In the genomic region with DNA sequence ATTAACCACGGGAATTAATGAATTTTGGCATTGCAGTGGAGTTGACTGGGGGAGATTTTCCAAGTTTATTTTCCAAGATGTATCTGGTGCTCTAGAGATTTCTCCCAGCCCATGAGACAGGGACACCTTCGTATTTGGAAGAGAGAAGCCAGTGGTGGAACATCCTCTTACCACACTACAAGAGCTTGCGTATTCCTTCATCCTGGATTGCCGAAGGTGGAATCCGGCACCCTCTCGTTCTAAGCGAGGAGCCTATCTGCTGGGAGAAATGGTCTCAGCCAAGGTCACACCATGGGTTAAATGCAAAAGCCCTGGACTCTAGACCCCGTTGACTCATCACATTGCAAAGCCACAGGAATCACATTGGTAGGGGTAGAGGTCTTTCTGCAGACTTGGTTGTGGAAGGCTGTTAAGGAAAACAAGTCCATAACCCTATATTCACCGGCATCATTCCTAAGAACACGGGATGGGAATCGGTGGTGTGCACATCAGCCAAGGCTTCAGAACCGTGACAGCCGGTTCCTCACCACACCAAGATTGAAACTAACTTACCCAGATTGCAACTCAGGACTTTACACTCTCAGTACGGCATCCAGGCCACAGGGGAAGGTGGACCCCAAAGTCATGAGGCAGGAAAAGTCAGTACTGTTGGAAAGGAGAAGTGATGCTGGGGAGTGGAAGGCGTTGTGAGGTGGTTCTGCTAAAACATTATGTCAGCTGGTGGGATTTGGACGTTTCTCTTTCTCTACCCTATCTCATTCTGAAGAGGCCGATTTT, we compare ENCODE assay signal across 1 cellular context.
TF ChIP-seq lines count a peak whose summit lies in the region.

No MANE protein-coding gene starts in this region.

TF ChIP-seq in HepG2, 621 proteins besides CTCF, POLR2A, EP300 and RAD21 (continued from another document and continues in another):
- TF ChIP-seq, protein P1, sequence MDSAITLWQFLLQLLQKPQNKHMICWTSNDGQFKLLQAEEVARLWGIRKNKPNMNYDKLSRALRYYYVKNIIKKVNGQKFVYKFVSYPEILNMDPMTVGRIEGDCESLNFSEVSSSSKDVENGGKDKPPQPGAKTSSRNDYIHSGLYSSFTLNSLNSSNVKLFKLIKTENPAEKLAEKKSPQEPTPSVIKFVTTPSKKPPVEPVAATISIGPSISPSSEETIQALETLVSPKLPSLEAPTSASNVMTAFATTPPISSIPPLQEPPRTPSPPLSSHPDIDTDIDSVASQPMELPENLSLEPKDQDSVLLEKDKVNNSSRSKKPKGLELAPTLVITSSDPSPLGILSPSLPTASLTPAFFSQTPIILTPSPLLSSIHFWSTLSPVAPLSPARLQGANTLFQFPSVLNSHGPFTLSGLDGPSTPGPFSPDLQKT (CRISPR knock-in tag; IDR thresholded peaks at IDR 0.05; ENCODE audit: borderline replicate concordance) = no peak
- TF ChIP-seq ZNF552 (CRISPR knock-in tag; IDR thresholded peaks at IDR 0.05; ENCODE audit: borderline replicate concordance) (no peak), BHLHE40 (IDR thresholded peaks at IDR 0.05; ENCODE audit: low read length) (peak; percentile 31), SOX13 (IDR thresholded peaks at IDR 0.05) (peak; percentile 57), SOX13 (CRISPR knock-in tag; conservative IDR thresholded peaks at IDR 0.05 in 1 of 2, IDR thresholded peaks at IDR 0.05 in 1 of 2) (peak in 1 of 2 experiments; percentile 66; a peak in 2 of 4 replicates), SRF (IDR thresholded peaks at IDR 0.05; ENCODE audit: low read depth, low read length) (no peak), GFI1 (CRISPR knock-in tag; IDR thresholded peaks at IDR 0.05; ENCODE audit: borderline replicate concordance) (0 out of 2 replicates have a peak, but pooled peaks have one; percentile 49), PITX1 (CRISPR knock-in tag; IDR thresholded peaks at IDR 0.05) (peak; percentile 70; the same call in 1 of the 2 replicates), TARDBP (CRISPR knock-in tag; IDR thresholded peaks at IDR 0.05) (peak; percentile 79; the same call in 1 of the 2 replicates), ZNF138 (CRISPR knock-in tag; IDR thresholded peaks at IDR 0.05; ENCODE audit: low read depth) (no peak), ZNF350 (CRISPR knock-in tag; IDR thresholded peaks at IDR 0.05; ENCODE audit: borderline replicate concordance, low read depth) (peak; percentile 41; the same call in 1 of the 2 replicates), ZNF891 (CRISPR knock-in tag; IDR thresholded peaks at IDR 0.05) (no peak), CHD4 (IDR thresholded peaks at IDR 0.05; ENCODE audit: borderline replicate concordance, low read length) (0 out of 2 replicates have a peak, but pooled peaks have one; percentile 60), HIVEP1 (CRISPR knock-in tag; IDR thresholded peaks at IDR 0.05) (no peak), BORCS8-MEF2B (CRISPR knock-in tag; IDR thresholded peaks at IDR 0.05) (0 out of 2 replicates have a peak, but pooled peaks have one; percentile 22), MAZ (IDR thresholded peaks at IDR 0.05; ENCODE audit: borderline replicate concordance, low read depth, low read length) (no peak; the same call in 1 of the 2 replicates), MAZ (CRISPR knock-in tag; IDR thresholded peaks at IDR 0.05; ENCODE audit: low read depth) (peak; percentile 34; the same call in 1 of the 2 replicates), HDAC2 (CRISPR knock-in tag; IDR thresholded peaks at IDR 0.05) (no peak), ZNF816 (CRISPR knock-in tag; IDR thresholded peaks at IDR 0.05; ENCODE audit: borderline replicate concordance) (peak; percentile 66; the same call in 1 of the 2 replicates), ZNF224 (CRISPR knock-in tag; IDR thresholded peaks at IDR 0.05) (peak; percentile 86; the same call in 1 of the 2 replicates), EED (CRISPR knock-in tag; IDR thresholded peaks at IDR 0.05) (no peak), TBX2 (CRISPR knock-in tag; IDR thresholded peaks at IDR 0.05; ENCODE audit: borderline replicate concordance) (peak; percentile 70; the same call in 1 of the 2 replicates), MAFF (IDR thresholded peaks at IDR 0.05; ENCODE audit: low read depth, low read length) (peak; percentile 72), TOE1 (CRISPR knock-in tag; IDR thresholded peaks at IDR 0.05) (no peak), ELF4 (CRISPR knock-in tag; IDR thresholded peaks at IDR 0.05; ENCODE audit: borderline replicate concordance) (peak; percentile 23; the same call in 1 of the 2 replicates), ZFP36L1 (CRISPR knock-in tag; IDR thresholded peaks at IDR 0.05) (no peak), MYC (CRISPR knock-in tag; IDR thresholded peaks at IDR 0.05; ENCODE audit: borderline replicate concordance) (no peak), FOXP1 (IDR thresholded peaks at IDR 0.05) (no peak), FOXP1 (CRISPR knock-in tag; IDR thresholded peaks at IDR 0.05) (0 out of 2 replicates have a peak, but pooled peaks have one; percentile 17)
- TF ChIP-seq, protein P2, sequence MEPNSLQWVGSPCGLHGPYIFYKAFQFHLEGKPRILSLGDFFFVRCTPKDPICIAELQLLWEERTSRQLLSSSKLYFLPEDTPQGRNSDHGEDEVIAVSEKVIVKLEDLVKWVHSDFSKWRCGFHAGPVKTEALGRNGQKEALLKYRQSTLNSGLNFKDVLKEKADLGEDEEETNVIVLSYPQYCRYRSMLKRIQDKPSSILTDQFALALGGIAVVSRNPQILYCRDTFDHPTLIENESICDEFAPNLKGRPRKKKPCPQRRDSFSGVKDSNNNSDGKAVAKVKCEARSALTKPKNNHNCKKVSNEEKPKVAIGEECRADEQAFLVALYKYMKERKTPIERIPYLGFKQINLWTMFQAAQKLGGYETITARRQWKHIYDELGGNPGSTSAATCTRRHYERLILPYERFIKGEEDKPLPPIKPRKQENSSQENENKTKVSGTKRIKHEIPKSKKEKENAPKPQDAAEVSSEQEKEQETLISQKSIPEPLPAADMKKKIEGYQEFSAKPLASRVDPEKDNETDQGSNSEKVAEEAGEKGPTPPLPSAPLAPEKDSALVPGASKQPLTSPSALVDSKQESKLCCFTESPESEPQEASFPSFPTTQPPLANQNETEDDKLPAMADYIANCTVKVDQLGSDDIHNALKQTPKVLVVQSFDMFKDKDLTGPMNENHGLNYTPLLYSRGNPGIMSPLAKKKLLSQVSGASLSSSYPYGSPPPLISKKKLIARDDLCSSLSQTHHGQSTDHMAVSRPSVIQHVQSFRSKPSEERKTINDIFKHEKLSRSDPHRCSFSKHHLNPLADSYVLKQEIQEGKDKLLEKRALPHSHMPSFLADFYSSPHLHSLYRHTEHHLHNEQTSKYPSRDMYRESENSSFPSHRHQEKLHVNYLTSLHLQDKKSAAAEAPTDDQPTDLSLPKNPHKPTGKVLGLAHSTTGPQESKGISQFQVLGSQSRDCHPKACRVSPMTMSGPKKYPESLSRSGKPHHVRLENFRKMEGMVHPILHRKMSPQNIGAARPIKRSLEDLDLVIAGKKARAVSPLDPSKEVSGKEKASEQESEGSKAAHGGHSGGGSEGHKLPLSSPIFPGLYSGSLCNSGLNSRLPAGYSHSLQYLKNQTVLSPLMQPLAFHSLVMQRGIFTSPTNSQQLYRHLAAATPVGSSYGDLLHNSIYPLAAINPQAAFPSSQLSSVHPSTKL (CRISPR knock-in tag; IDR thresholded peaks at IDR 0.05) = peak; percentile 90
- TF ChIP-seq, protein P3, sequence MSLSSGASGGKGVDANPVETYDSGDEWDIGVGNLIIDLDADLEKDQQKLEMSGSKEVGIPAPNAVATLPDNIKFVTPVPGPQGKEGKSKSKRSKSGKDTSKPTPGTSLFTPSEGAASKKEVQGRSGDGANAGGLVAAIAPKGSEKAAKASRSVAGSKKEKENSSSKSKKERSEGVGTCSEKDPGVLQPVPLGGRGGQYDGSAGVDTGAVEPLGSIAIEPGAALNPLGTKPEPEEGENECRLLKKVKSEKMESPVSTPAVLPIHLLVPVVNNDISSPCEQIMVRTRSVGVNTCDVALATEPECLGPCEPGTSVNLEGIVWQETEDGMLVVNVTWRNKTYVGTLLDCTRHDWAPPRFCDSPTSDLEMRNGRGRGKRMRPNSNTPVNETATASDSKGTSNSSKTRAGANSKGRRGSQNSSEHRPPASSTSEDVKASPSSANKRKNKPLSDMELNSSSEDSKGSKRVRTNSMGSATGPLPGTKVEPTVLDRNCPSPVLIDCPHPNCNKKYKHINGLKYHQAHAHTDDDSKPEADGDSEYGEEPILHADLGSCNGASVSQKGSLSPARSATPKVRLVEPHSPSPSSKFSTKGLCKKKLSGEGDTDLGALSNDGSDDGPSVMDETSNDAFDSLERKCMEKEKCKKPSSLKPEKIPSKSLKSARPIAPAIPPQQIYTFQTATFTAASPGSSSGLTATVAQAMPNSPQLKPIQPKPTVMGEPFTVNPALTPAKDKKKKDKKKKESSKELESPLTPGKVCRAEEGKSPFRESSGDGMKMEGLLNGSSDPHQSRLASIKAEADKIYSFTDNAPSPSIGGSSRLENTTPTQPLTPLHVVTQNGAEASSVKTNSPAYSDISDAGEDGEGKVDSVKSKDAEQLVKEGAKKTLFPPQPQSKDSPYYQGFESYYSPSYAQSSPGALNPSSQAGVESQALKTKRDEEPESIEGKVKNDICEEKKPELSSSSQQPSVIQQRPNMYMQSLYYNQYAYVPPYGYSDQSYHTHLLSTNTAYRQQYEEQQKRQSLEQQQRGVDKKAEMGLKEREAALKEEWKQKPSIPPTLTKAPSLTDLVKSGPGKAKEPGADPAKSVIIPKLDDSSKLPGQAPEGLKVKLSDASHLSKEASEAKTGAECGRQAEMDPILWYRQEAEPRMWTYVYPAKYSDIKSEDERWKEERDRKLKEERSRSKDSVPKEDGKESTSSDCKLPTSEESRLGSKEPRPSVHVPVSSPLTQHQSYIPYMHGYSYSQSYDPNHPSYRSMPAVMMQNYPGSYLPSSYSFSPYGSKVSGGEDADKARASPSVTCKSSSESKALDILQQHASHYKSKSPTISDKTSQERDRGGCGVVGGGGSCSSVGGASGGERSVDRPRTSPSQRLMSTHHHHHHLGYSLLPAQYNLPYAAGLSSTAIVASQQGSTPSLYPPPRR (CRISPR knock-in tag; IDR thresholded peaks at IDR 0.05; ENCODE audit: borderline replicate concordance) = 0 out of 2 replicates have a peak, but pooled peaks have one; percentile 11
- TF ChIP-seq, protein P4, sequence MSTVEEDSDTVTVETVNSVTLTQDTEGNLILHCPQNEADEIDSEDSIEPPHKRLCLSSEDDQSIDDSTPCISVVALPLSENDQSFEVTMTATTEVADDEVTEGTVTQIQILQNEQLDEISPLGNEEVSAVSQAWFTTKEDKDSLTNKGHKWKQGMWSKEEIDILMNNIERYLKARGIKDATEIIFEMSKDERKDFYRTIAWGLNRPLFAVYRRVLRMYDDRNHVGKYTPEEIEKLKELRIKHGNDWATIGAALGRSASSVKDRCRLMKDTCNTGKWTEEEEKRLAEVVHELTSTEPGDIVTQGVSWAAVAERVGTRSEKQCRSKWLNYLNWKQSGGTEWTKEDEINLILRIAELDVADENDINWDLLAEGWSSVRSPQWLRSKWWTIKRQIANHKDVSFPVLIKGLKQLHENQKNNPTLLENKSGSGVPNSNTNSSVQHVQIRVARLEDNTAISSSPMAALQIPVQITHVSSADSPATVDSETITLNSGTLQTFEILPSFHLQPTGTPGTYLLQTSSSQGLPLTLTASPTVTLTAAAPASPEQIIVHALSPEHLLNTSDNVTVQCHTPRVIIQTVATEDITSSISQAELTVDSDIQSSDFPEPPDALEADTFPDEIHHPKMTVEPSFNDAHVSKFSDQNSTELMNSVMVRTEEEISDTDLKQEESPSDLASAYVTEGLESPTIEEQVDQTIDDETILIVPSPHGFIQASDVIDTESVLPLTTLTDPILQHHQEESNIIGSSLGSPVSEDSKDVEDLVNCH (CRISPR knock-in tag; IDR thresholded peaks at IDR 0.05) = 0 out of 2 replicates have a peak, but pooled peaks have one; percentile 79
- TF ChIP-seq, protein P5, sequence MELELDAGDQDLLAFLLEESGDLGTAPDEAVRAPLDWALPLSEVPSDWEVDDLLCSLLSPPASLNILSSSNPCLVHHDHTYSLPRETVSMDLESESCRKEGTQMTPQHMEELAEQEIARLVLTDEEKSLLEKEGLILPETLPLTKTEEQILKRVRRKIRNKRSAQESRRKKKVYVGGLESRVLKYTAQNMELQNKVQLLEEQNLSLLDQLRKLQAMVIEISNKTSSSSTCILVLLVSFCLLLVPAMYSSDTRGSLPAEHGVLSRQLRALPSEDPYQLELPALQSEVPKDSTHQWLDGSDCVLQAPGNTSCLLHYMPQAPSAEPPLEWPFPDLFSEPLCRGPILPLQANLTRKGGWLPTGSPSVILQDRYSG (CRISPR knock-in tag; IDR thresholded peaks at IDR 0.05) = peak; percentile 59; the same call in 1 of the 2 replicates
- TF ChIP-seq, protein P6, sequence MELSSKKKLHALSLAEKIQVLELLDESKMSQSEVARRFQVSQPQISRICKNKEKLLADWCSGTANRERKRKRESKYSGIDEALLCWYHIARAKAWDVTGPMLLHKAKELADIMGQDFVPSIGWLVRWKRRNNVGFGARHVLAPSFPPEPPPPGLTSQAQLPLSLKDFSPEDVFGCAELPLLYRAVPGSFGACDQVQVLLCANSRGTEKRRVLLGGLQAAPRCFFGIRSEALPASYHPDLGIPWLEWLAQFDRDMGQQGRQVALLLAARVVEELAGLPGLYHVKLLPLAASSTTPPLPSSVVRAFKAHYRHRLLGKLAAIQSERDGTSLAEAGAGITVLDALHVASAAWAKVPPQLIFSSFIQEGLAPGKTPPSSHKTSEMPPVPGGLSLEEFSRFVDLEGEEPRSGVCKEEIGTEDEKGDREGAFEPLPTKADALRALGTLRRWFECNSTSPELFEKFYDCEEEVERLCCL (CRISPR knock-in tag; IDR thresholded peaks at IDR 0.05; ENCODE audit: borderline replicate concordance) = no peak
- TF ChIP-seq, protein P7, sequence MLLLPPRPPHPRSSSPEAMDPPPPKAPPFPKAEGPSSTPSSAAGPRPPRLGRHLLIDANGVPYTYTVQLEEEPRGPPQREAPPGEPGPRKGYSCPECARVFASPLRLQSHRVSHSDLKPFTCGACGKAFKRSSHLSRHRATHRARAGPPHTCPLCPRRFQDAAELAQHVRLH (CRISPR knock-in tag; IDR thresholded peaks at IDR 0.05; ENCODE audit: borderline replicate concordance, low read depth) = peak; percentile 19; the same call in 1 of the 2 replicates
- TF ChIP-seq, protein P8, sequence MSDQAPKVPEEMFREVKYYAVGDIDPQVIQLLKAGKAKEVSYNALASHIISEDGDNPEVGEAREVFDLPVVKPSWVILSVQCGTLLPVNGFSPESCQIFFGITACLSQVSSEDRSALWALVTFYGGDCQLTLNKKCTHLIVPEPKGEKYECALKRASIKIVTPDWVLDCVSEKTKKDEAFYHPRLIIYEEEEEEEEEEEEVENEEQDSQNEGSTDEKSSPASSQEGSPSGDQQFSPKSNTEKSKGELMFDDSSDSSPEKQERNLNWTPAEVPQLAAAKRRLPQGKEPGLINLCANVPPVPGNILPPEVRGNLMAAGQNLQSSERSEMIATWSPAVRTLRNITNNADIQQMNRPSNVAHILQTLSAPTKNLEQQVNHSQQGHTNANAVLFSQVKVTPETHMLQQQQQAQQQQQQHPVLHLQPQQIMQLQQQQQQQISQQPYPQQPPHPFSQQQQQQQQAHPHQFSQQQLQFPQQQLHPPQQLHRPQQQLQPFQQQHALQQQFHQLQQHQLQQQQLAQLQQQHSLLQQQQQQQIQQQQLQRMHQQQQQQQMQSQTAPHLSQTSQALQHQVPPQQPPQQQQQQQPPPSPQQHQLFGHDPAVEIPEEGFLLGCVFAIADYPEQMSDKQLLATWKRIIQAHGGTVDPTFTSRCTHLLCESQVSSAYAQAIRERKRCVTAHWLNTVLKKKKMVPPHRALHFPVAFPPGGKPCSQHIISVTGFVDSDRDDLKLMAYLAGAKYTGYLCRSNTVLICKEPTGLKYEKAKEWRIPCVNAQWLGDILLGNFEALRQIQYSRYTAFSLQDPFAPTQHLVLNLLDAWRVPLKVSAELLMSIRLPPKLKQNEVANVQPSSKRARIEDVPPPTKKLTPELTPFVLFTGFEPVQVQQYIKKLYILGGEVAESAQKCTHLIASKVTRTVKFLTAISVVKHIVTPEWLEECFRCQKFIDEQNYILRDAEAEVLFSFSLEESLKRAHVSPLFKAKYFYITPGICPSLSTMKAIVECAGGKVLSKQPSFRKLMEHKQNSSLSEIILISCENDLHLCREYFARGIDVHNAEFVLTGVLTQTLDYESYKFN (CRISPR knock-in tag; conservative IDR thresholded peaks at IDR 0.05) = peak; percentile 77
